ENCODE assay signal across 8 cellular contexts in the genomic region with DNA sequence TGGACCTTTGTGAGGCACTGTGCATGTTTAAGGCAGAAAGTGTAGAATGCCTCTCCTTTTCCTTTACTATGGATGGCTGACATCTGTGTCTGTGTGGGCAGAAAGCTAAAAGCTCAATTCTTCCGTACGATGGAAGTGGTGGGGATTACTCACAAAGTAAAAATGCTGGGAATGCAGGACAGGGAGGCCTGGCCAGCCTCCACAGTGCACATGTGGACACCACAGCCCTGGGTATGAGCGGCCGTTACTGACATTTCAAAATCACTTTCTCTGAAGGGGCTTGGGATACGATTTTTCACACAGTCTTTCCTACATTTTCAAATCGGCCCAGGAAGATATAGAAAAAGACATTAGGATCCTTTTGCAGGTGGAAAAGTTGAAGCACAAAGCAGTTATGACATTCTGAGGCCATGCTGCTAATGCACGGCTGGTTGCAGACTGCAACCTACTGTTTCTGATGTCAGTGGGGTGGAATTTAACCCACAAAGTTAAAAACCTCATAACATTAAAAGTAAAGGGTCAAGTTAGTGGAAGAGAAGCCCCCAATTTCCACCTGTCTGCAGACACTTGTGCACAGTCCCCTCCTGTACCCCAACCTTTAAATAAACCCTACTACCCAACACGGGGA. TPM values are rescaled to one million over a fixed set of nuclear protein-coding genes. Genes with fewer than 3 reads are reported as not detected.
DNase-seq lines count a peak whose midpoint lies in the region; ATAC-seq and TF ChIP-seq lines count a peak whose summit lies in the region.

No MANE protein-coding gene starts in this region.

- H3K27ac Mint-ChIP-seq in Calu3 (ENCODE audit: unreplicated experiment) (no peak overlapping the region), T-helper 17 cell (peak overlapping the region; percentile 100)

- intact Hi-C loops in Calu3 (cut with micrococcal nuclease; ENCODE audit: unreplicated experiment) = no loop called here

- H3K4me3 Mint-ChIP-seq in Calu3 (ENCODE audit: low read depth, unreplicated experiment) = no peak overlapping the region
- no peak overlapping the region for H3K4me3 Mint-ChIP-seq in T-helper 17 cell

- TF ChIP-seq CTCF in Calu3 (IDR thresholded peaks at IDR 0.05; ENCODE audit: unreplicated experiment) = no peak

- TF ChIP-seq POLR2A in GM18505 (IDR thresholded peaks at IDR 0.05; ENCODE audit: borderline replicate concordance, extremely low read depth, insufficient read depth, insufficient read length) = no peak

- ATAC-seq in T-helper 17 cell (no peak), GM18505 (IDR thresholded peaks at IDR 0.05; ENCODE audit: unreplicated experiment) (no peak), GM19397 (IDR thresholded peaks at IDR 0.05; ENCODE audit: unreplicated experiment) (no peak), GM18907 (IDR thresholded peaks at IDR 0.05; ENCODE audit: unreplicated experiment) (no peak), GM18873 (IDR thresholded peaks at IDR 0.05; ENCODE audit: low FRiP score, unreplicated experiment) (no peak)

- no peaks in the 10 kb centered on the region for H3K9me3 ChIP-seq in T-helper 17 cell (ENCODE audit: control insufficient read depth, low read length, poor library complexity, severe bottlenecking)

- H3K27me3 Mint-ChIP-seq in Calu3 (ENCODE audit: unreplicated experiment) (no peaks in the 10 kb centered on the region), T-helper 17 cell (no peaks in the 10 kb centered on the region)

- no peaks in the 10 kb centered on the region for H3K9me3 Mint-ChIP-seq in Calu3 (ENCODE audit: low read depth, unreplicated experiment)

- H3K36me3 Mint-ChIP-seq in Calu3 (ENCODE audit: insufficient read depth, unreplicated experiment) (peaks cover 15% of the 10 kb centered on the region), T-helper 17 cell (ENCODE audit: low read depth) (peaks cover 6% of the 10 kb centered on the region)

- H3K4me1 Mint-ChIP-seq in Calu3 (ENCODE audit: low read depth, unreplicated experiment) (peaks cover 23% of the 10 kb centered on the region), T-helper 17 cell (peaks cover 19% of the 10 kb centered on the region)

- CTCF ChIA-PET in Calu3 (lab: Charles Lee) = interaction anchor here (0.6 kb wide), 1 partner anchor 9 kb away, joined by 5 read pairs; no protein-coding TSS in a partner anchor

- BruUV-seq in Calu3 (replicated peaks; lab: Mats Ljungman, UMichigan) = no TSS peak

- peak; percentile 35 for DNase-seq in Calu3
- DNase-seq in T-helper 17 cell = no peak
- peak; percentile 95 for DNase-seq in foreskin melanocyte
- peak; percentile 72 for DNase-seq in pulmonary artery endothelial cell (ENCODE audit: low read depth, low spot score)

RNA-seq across cellular contexts. Expression of a gene that starts 27.9 kb away (rescaled TPM):
- total RNA-seq in Calu3 (2022) (20.2 and 20.7 TPM in 2 replicates), T-helper 17 cell (10 to 100 TPM; 57.6 to 79.9 TPM), pulmonary artery endothelial cell (189 and 190 TPM in 2 replicates)

RNA-seq across cellular contexts. Expression of a gene that starts 50.6 kb away (rescaled TPM):
- total RNA-seq in Calu3 (2022) = 0.64 and 0.69 TPM in 2 replicates
- total RNA-seq in T-helper 17 cell = 1 to 10 TPM; 1.9 to 2.2 TPM
- 3.6 and 12.0 TPM in 2 replicates for total RNA-seq in pulmonary artery endothelial cell

Comparison
In these comparisons a context has a peak if more than half of its experiments do, and no peak if none do; other contexts are left out.
1. DNase-seq: peak in Calu3 (single experiment), foreskin melanocyte (single experiment) and pulmonary artery endothelial cell (single experiment); none in T-helper 17 cell (0 of 3).